In the genomic region with DNA sequence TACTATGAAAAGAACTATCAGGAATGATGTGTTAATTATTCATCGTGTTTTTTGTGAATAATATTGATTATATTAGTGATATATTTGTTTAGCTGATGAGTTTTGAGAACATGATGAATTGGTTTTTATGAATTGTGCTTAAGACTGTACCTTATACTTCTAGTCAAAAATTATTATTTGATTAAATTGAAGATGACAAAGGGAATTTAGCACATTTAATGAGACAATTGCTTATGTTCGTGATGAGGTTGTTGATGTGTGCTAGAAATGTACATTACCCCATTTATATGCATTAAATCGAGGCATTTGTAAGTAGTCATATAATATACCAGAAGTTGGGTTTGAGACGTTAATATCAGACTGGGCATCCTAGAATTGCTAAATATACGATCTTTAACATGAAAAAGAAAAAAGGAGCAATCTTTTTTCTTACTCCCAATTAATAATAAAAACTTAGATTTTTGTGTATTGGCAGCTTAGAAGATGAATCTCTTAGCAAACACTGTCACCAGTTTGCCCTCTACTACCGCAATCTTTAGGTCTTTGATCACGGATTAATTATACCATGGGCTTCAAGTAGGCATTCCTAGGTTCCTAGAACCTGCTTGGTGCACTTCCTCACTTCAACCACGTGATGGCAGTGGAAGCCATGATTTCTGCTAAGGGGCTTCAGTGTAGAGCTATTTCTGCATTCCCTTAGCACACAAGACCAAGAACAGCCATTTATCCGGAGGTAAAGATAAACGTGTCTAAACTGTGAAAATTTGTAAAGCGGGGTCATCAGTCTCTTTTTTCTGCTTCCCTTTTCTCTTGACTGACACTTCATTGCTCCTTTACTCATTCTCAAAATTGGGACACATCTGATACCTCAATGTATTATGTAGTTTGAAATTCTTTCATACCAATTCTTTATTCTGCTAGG, we compare ENCODE assay signal across 8 cellular contexts. TPM values are rescaled to one million over a fixed set of nuclear protein-coding genes. Genes with fewer than 3 reads are reported as not detected.
DNase-seq lines count a peak whose midpoint lies in the region; FAIRE-seq and TF ChIP-seq lines count a peak whose summit lies in the region.

No MANE protein-coding gene starts in this region.

- intact Hi-C loops in endothelial cell of umbilical vein (cut with micrococcal nuclease) (loop anchor here (1.0 to 5.0 kb wide), 8 partner anchors 170 to 760 kb away; a partner anchor contains a TSS), posterior vena cava (cut with DNase I) (no loop called here)

- DNase-seq in GM04504 (ENCODE audit: low read depth), result peak; percentile 64
- DNase-seq in HS-27A (ENCODE audit: low read depth), result peak; percentile 51
- peak; percentile 92 for DNase-seq in NCI-H82 (lab: John Stamatoyannopoulos, UW)
- DNase-seq in activated CD8-positive, alpha-beta memory T cell treated with anti-CD3 and anti-CD28 coated beads for 1 hour (ENCODE audit: extremely low read depth in 1 of 2, low read depth in 1 of 2), result peak; percentile 24 to 29
- DNase-seq in endothelial cell of umbilical vein (ENCODE audit: low read depth, low spot score), result peak; percentile 86
- DNase-seq in midbrain (lab: John Stamatoyannopoulos, UW), result peak; percentile 84
- DNase-seq in stimulated activated CD8-positive, alpha-beta memory T cell treated with anti-CD3 and anti-CD28 coated beads, Interleukin-7, amount 100 ng/mL, for 1 hour (ENCODE audit: low read depth in 2 of 2), result peak; percentile 13 to 31
- no peak for DNase-seq in posterior vena cava (ENCODE audit: low spot score)

- H2AFZ ChIP-seq in endothelial cell of umbilical vein (ENCODE audit: low read depth, low read length), result no peak overlapping the region

- TF ChIP-seq POLR2A in endothelial cell of umbilical vein (IDR thresholded peaks at IDR 0.05; ENCODE audit: low read depth, low read length), result no peak

- dilution Hi-C loops in endothelial cell of umbilical vein (cut with MboI; ENCODE audit: extremely low pct_ligation_motif_present, low sequenced_read_pairs), result no loop called here

- POLR2A ChIA-PET in endothelial cell of umbilical vein (lab: Charles Lee), result no interaction called here

- CTCF ChIA-PET in endothelial cell of umbilical vein (lab: Charles Lee), result interaction anchor here (0.6 to 4.2 kb wide), 48 partner anchors 9 to 825 kb away, joined by 3 to 127 read pairs (median 5); a partner anchor contains a TSS

- H3K9me1 ChIP-seq in endothelial cell of umbilical vein (replicated peaks; ENCODE audit: control insufficient read depth, extremely low read depth, insufficient read depth, low read length), result no peaks in the 10 kb centered on the region

- peak overlapping the region in 1 of 3 experiments; percentile 94 for H3K4me3 ChIP-seq in endothelial cell of umbilical vein (replicated peaks in 1 of 3; ENCODE audit: insufficient read depth in 1 of 3, low read depth in 1 of 3, low read length in 3 of 3)

- peaks cover 32% of the 10 kb centered on the region for H3K4me1 ChIP-seq in endothelial cell of umbilical vein (ENCODE audit: control insufficient read depth, extremely low read depth, insufficient read depth, low read length)

- H3K9ac ChIP-seq in endothelial cell of umbilical vein (replicated peaks; ENCODE audit: extremely low read depth, insufficient read depth, low read length), result peak overlapping the region; percentile 85

- H3K9me3 ChIP-seq in endothelial cell of umbilical vein (replicated peaks; ENCODE audit: control insufficient read depth, insufficient read depth, low read length), result no peaks in the 10 kb centered on the region

- H3K36me3 ChIP-seq in endothelial cell of umbilical vein (ENCODE audit: control insufficient read depth in 2 of 2, extremely low read depth in 1 of 2, insufficient read depth in 2 of 2, low read length in 2 of 2), result no peaks in the 10 kb centered on the region

- no peak overlapping the region for H3K27ac ChIP-seq in endothelial cell of umbilical vein (ENCODE audit: insufficient read depth, low read depth, low read length)

- BruUV-seq in endothelial cell of umbilical vein (replicated peaks; lab: Mats Ljungman, UMichigan), result TSS peak; percentile 17

- no peaks in the 10 kb centered on the region for H3K27me3 ChIP-seq in endothelial cell of umbilical vein (ENCODE audit: control insufficient read depth in 2 of 2, insufficient read depth in 2 of 2, low read length in 2 of 2)

- peaks cover 51% of the 10 kb centered on the region for H3K79me2 ChIP-seq in endothelial cell of umbilical vein (ENCODE audit: control insufficient read depth, insufficient read depth, low read length)

- TF ChIP-seq CTCF in endothelial cell of umbilical vein (IDR thresholded peaks at IDR 0.05; ENCODE audit: extremely low read depth in 1 of 2, insufficient read depth in 1 of 2, low read depth in 1 of 2, low read length in 2 of 2), result peak; percentile 78 to 89

- H4K20me1 ChIP-seq in endothelial cell of umbilical vein (replicated peaks; ENCODE audit: control insufficient read depth, extremely low read depth, insufficient read depth, low read length), result no peaks in the 10 kb centered on the region

- peak overlapping the region; percentile 99 for H3K4me2 ChIP-seq in endothelial cell of umbilical vein (ENCODE audit: insufficient read depth, low read length)

- peak; percentile 86 for FAIRE-seq in endothelial cell of umbilical vein (lab: Jason Lieb, UNC)

TF ChIP-seq in endothelial cell of umbilical vein, 7 proteins besides CTCF, POLR2A, EP300 and RAD21:
- no peak for TF ChIP-seq GATA2 (IDR thresholded peaks at IDR 0.05; ENCODE audit: insufficient read depth, insufficient read length, low read depth, low read length)
- TF ChIP-seq MYC (IDR thresholded peaks at IDR 0.05; ENCODE audit: low read depth, low read length), result no peak
- TF ChIP-seq, protein P1, sequence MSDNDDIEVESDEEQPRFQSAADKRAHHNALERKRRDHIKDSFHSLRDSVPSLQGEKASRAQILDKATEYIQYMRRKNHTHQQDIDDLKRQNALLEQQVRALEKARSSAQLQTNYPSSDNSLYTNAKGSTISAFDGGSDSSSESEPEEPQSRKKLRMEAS (IDR thresholded peaks at IDR 0.05; ENCODE audit: insufficient read depth, insufficient read length), result peak; percentile 49
- TF ChIP-seq POLR2AphosphoS5 (IDR thresholded peaks at IDR 0.05; ENCODE audit: insufficient read depth, low read depth, low read length), result no peak
- TF ChIP-seq EZH2 (IDR thresholded peaks at IDR 0.05; ENCODE audit: borderline replicate concordance, low read depth, low read length, severe bottlenecking), result no peak
- TF ChIP-seq FOS (IDR thresholded peaks at IDR 0.05; ENCODE audit: borderline replicate concordance, insufficient read depth, low read length), result no peak

RNA-seq across cellular contexts. Expression of a gene that starts 1.6 kb away (rescaled TPM):
- total RNA-seq in endothelial cell of umbilical vein (28.6 and 31.3 TPM in 2 replicates), posterior vena cava (10 to 100 TPM; 22.6 to 24.6 TPM)
- polyA plus RNA-seq in endothelial cell of umbilical vein, result 12.8 and 14.9 TPM in 2 replicates
- polyA plus RNA-seq in endothelial cell of umbilical vein (2011; cell fraction: cytosol; rRNA removed), result 14.3 and 16.3 TPM in 2 replicates
- 31.8 and 33.4 TPM in 2 replicates for polyA plus RNA-seq in endothelial cell of umbilical vein (2011; cell fraction: nucleus; rRNA removed)
- polyA plus RNA-seq in endothelial cell of umbilical vein (2012), result 19.4 and 24.4 TPM in 2 replicates
- polyA minus RNA-seq in endothelial cell of umbilical vein, result 48.3 and 50.1 TPM in 2 replicates
- polyA minus RNA-seq in endothelial cell of umbilical vein (2011; cell fraction: cytosol; rRNA and poly(A)+ RNA removed), result 25.3 TPM
- polyA minus RNA-seq in endothelial cell of umbilical vein (2011; cell fraction: nucleus; rRNA and poly(A)+ RNA removed), result 18.3 and 19.4 TPM in 2 replicates

RNA-seq across cellular contexts. Expression of a gene that starts 20.8 kb away (rescaled TPM):
- total RNA-seq in endothelial cell of umbilical vein, result 26.5 and 27.2 TPM in 2 replicates
- 28.9 and 31.6 TPM in 2 replicates for polyA plus RNA-seq in endothelial cell of umbilical vein
- polyA plus RNA-seq in endothelial cell of umbilical vein (2011; cell fraction: cytosol; rRNA removed), result 32.9 and 36.0 TPM in 2 replicates
- 34.7 and 35.6 TPM in 2 replicates for polyA plus RNA-seq in endothelial cell of umbilical vein (2011; cell fraction: nucleus; rRNA removed)
- 18.0 and 23.1 TPM in 2 replicates for polyA plus RNA-seq in endothelial cell of umbilical vein (2012)
- 24.2 and 25.2 TPM in 2 replicates for polyA minus RNA-seq in endothelial cell of umbilical vein
- 13.6 TPM for polyA minus RNA-seq in endothelial cell of umbilical vein (2011; cell fraction: cytosol; rRNA and poly(A)+ RNA removed)
- 9.9 and 18.0 TPM in 2 replicates for polyA minus RNA-seq in endothelial cell of umbilical vein (2011; cell fraction: nucleus; rRNA and poly(A)+ RNA removed)
- total RNA-seq in posterior vena cava, result 10 to 100 TPM; 11.4 to 13.2 TPM
